ENCODE assay signal across 19 cellular contexts in the genomic region with DNA sequence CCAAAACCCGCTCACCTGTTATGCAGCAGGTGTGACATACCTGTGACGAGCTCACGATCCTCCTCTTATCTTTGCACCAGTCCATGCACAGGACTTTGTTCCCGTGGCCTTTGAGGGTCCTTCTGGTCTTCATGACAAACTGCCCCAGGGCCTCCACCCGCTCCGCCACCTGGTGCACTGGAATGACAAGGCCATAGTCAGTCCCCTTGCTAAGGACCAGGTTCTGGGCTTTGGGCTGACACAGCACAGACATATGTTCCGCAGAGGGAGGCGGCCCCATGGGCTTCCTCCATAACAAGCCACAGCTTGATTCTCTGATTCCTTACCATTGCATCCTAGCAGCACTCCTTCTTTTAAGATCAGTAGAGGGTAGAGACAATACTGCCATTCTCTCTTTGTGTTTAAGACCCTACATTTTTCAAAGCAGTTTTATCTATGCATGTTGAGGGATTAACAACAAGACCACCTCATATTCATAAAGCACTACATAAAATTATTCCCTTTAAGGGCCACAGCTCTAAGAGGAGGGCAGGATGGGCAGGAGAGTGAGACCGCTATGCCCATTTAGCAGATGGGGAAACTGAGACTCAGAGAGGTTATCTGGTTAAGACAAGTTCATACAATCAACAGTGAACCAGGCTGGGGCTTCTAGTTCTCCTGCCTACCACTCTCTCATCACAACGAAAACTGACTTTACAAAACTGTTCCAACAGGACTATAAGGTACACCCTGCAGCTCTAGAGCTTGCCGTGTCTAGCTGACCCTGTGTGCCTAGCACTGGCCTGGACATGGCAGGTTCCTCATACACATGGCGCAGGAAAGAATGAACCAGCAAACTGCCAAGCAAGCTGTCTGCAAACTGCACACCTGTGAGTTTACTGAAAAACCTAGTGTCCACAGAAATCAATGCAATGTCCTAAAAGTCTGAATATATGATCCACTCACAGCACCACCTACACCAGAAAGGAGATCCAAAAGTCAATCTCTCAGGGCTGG. TPM values are rescaled to one million over a fixed set of nuclear protein-coding genes. Genes with fewer than 3 reads are reported as not detected.
"Had no signal": no experiment of that assay in that cellular context is flagged by ENCODE, and none has a peak within 500 bp of the region (broad histone marks: within the 10 kb centered on the region; RNA-seq: fewer than 3 reads in every experiment).

No MANE protein-coding gene starts in this region.

- H3K27ac Mint-ChIP-seq: activated B cell treated with CpG ODN at 0.5 μM for 24 hours; activated CD4-positive, alpha-beta T cell treated with anti-CD3 and anti-CD28 coated beads, Interleukin-2, amount 10 ng/mL, durations not matched to agents 7 days and 5 days; activated naive CD4-positive, alpha-beta T cell treated with anti-CD3 and anti-CD28 coated beads, Interleukin-2, amount 50 U/mL, for 24 hours; T-helper 2 cell treated with Interferon-gamma antibody and Interleukin-4, amounts not matched to agents 5 μg/mL and 100 μg/mL, for 36 hours had no signal

- H3K9me3 Mint-ChIP-seq: activated B cell treated with CpG ODN at 0.5 μM for 24 hours; activated CD4-positive, alpha-beta T cell treated with anti-CD3 and anti-CD28 coated beads, Interleukin-2, amount 10 ng/mL, durations not matched to agents 7 days and 5 days; activated naive CD4-positive, alpha-beta T cell treated with anti-CD3 and anti-CD28 coated beads, Interleukin-2, amount 50 U/mL, for 24 hours; activated T-cell treated with anti-CD3 and anti-CD28 coated beads, Interleukin-2, amount 50 U/mL, for 4 hours; naive thymus-derived CD8-positive, alpha-beta T cell; T-helper 2 cell treated with Interferon-gamma antibody and Interleukin-4, amounts not matched to agents 5 μg/mL and 100 μg/mL, for 36 hours had no signal

- H3K9me3 ChIP-seq: colonic mucosa, left lung, mucosa of descending colon, transverse colon, vagina had no signal

- ATAC-seq: activated T-cell treated with anti-CD3 and anti-CD28 coated beads, Interleukin-2, amount 50 U/mL, for 4 hours; esophagus mucosa; mucosa of descending colon; naive thymus-derived CD8-positive, alpha-beta T cell; stimulated activated naive CD8-positive, alpha-beta T cell treated with anti-CD3 and anti-CD28 coated beads, Interleukin-15, Interleukin-2, amounts not matched to agents 100 U/mL and 50 U/mL, for 24 hours had no signal

- H3K79me2 ChIP-seq: hepatocyte had no signal

- H2AFZ ChIP-seq: hepatocyte had no signal

- H3K36me3 ChIP-seq: colonic mucosa, transverse colon had no signal

- H3K4me2 ChIP-seq: hepatocyte had no signal

- H3K4me3 ChIP-seq: colonic mucosa, hepatocyte, left lung, mucosa of descending colon, transverse colon, vagina had no signal

- H3K4me1 ChIP-seq: colonic mucosa, left lung, transverse colon, vagina had no signal

- H3K27ac ChIP-seq: colonic mucosa, hepatocyte, left lung, transverse colon, vagina had no signal

- H3K27me3 Mint-ChIP-seq: activated B cell treated with CpG ODN at 0.5 μM for 24 hours; activated CD4-positive, alpha-beta T cell treated with anti-CD3 and anti-CD28 coated beads, Interleukin-2, amount 10 ng/mL, durations not matched to agents 7 days and 5 days; activated naive CD4-positive, alpha-beta T cell treated with anti-CD3 and anti-CD28 coated beads, Interleukin-2, amount 50 U/mL, for 24 hours; naive thymus-derived CD8-positive, alpha-beta T cell had no signal

- H3K4me1 Mint-ChIP-seq: activated naive CD4-positive, alpha-beta T cell treated with anti-CD3 and anti-CD28 coated beads, Interleukin-2, amount 50 U/mL, for 24 hours had no signal

- H3K27me3 ChIP-seq: colonic mucosa, hepatocyte, left lung, transverse colon, vagina had no signal

- DNase-seq: activated B cell treated with CpG ODN at 0.5 μM for 24 hours; activated CD4-positive, alpha-beta T cell treated with anti-CD3 and anti-CD28 coated beads, Interleukin-2, amount 10 ng/mL, durations not matched to agents 7 days and 5 days; activated effector memory CD4-positive, alpha-beta T cell treated with Interleukin-2 at 50 U/mL for 16 hours; activated T-cell treated with anti-CD3 and anti-CD28 coated beads, Interleukin-2, amount 50 U/mL, for 4 hours; colonic mucosa; left lung; mucosa of descending colon; naive thymus-derived CD8-positive, alpha-beta T cell; retina; stimulated activated CD4-positive, alpha-beta T cell treated with anti-CD3 and anti-CD28 coated beads, Interleukin-4, amount 100 ng/mL, for 1 hour; stimulated activated naive CD8-positive, alpha-beta T cell treated with anti-CD3 and anti-CD28 coated beads, Interleukin-15, Interleukin-2, amounts not matched to agents 100 U/mL and 50 U/mL, for 24 hours; transverse colon had no signal

- H3K4me3 Mint-ChIP-seq: activated B cell treated with CpG ODN at 0.5 μM for 24 hours; activated CD4-positive, alpha-beta T cell treated with anti-CD3 and anti-CD28 coated beads, Interleukin-2, amount 10 ng/mL, durations not matched to agents 7 days and 5 days; activated naive CD4-positive, alpha-beta T cell treated with anti-CD3 and anti-CD28 coated beads, Interleukin-2, amount 50 U/mL, for 24 hours; activated T-cell treated with anti-CD3 and anti-CD28 coated beads, Interleukin-2, amount 50 U/mL, for 4 hours; naive thymus-derived CD8-positive, alpha-beta T cell; T-helper 2 cell treated with Interferon-gamma antibody and Interleukin-4, amounts not matched to agents 5 μg/mL and 100 μg/mL, for 36 hours had no signal

- FAIRE-seq: keratinocyte had no signal

RNA-seq across cellular contexts. Expression of a gene that starts 41.6 kb away (rescaled TPM):
- total RNA-seq: skeletal muscle tissue had no signal
- polyA plus RNA-seq: naive thymus-derived CD8-positive, alpha-beta T cell had no signal
